ENCODE assay signal across 16 cellular contexts in the genomic region with DNA sequence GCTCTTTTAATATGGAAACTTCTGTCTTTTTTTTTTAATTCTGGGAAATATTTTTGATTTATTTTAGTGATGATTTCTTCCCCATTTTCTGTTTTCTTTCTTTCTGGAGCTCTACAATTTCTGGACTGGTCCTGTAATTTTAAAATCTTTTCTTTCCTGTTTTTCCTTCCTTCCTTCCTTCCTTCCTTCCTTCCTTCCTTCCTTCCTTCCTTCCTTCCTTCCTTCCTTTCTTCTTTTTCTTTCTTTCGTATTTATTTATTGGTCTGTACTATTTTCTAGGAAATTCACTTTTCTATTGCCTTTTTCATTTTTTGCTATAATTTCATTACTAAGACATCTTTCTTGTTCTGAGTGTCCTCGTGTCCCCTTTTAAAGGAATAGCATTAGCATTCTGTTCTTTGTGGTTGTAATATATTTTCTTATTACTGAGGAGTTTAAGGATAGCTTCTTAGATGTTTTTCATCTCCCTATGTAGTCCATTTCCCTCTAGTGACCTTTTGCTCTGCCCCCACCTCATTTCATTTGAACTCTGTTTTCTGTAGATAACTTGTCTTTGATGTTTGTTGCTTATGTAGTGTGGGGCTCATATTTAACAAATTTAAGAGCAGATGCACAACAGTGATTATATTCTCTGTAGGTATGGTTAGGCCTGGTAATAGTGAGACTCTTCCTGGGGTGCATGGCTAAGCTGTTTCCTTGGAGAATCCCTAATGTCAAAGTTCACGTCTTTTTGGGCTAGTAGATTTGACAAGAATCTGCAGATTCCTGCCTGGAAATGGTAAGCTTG. TPM values are rescaled to one million over a fixed set of nuclear protein-coding genes. Genes with fewer than 3 reads are reported as not detected.
DNase-seq lines count a peak whose midpoint lies in the region; ATAC-seq and TF ChIP-seq lines count a peak whose summit lies in the region.
"Had no signal": no experiment of that assay in that cellular context is flagged by ENCODE, and none has a peak within 500 bp of the region (broad histone marks: within the 10 kb centered on the region; RNA-seq: fewer than 3 reads in every experiment).

No MANE protein-coding gene starts in this region.

- no peaks in the 10 kb centered on the region for H3K27me3 Mint-ChIP-seq in H9 (ENCODE audit: low read depth)
- H3K27me3 Mint-ChIP-seq in effector memory CD8-positive, alpha-beta T cell = no peaks in the 10 kb centered on the region
- no peaks in the 10 kb centered on the region for H3K27me3 Mint-ChIP-seq in neural progenitor cell (ENCODE audit: insufficient read depth, low read depth)
- H3K27me3 Mint-ChIP-seq in progenitor cell of endocrine pancreas = no peaks in the 10 kb centered on the region

- H3K9me3 Mint-ChIP-seq in H9 (no peaks in the 10 kb centered on the region; a peak in 1 of 5 replicates), neural progenitor cell (no peaks in the 10 kb centered on the region), progenitor cell of endocrine pancreas (ENCODE audit: low read depth) (no peaks in the 10 kb centered on the region)
- H3K9me3 Mint-ChIP-seq in effector memory CD8-positive, alpha-beta T cell = no peaks in the 10 kb centered on the region
- H3K9me3 Mint-ChIP-seq: CD14-positive monocyte had no signal

- no peak overlapping the region for H2BK20ac ChIP-seq in H9 (ENCODE audit: low read depth, low read length, poor library complexity, severe bottlenecking)

- no peak overlapping the region for H3K56ac ChIP-seq in H9 (ENCODE audit: insufficient read length, low read depth, low read length)

- H4K8ac ChIP-seq in H9 (replicated peaks; ENCODE audit: insufficient read length, low read depth, low read length) = no peak overlapping the region

- H2AFZ ChIP-seq in H9 (ENCODE audit: low read length) = no peak overlapping the region
- no peak overlapping the region for H2AFZ ChIP-seq in neural progenitor cell (replicated peaks)

- no peak overlapping the region for H3K23ac ChIP-seq in H9 (ENCODE audit: insufficient read length, low read depth, low read length)

- no peak overlapping the region for H3T11ph ChIP-seq in H9 (ENCODE audit: low read length)

- no peaks in the 10 kb centered on the region for H3K4me1 ChIP-seq in H9 (ENCODE audit: insufficient read depth, low read length)
- no peaks in the 10 kb centered on the region for H3K4me1 ChIP-seq in neural progenitor cell
- no peaks in the 10 kb centered on the region for H3K4me1 ChIP-seq in mucosa of descending colon (ENCODE audit: low read depth)

- no peaks in the 10 kb centered on the region for H3K23me2 ChIP-seq in H9 (ENCODE audit: insufficient read length, low read depth, low read length, poor library complexity, severe bottlenecking)

- no peaks in the 10 kb centered on the region for H3F3A ChIP-seq in neural progenitor cell (ENCODE audit: low read depth)

- H3K9me3 ChIP-seq in H9 (ENCODE audit: control insufficient read depth, low read depth, low read length) (no peaks in the 10 kb centered on the region), neural progenitor cell (ENCODE audit: low read depth) (no peaks in the 10 kb centered on the region), mucosa of descending colon (no peaks in the 10 kb centered on the region)
- H3K9me3 ChIP-seq: HAP-1 had no signal

- WGBS in H9 (ENCODE audit: extremely low coverage, insufficient read length, low lambda C conversion rate) = no CpG with 5 or more reads among the region's 3 CpGs

- H3K27me3 ChIP-seq in H9 (ENCODE audit: insufficient read depth, low read length) (no peaks in the 10 kb centered on the region), neural progenitor cell (no peaks in the 10 kb centered on the region)

- no peaks in the 10 kb centered on the region for H3K79me1 ChIP-seq in H9 (ENCODE audit: insufficient read depth, low read depth, low read length, poor library complexity, severe bottlenecking)

- DNase-seq in H9 = no peak
- peak; percentile 14 for DNase-seq in OCI-M1 (lab: John Stamatoyannopoulos, UW)
- no peak for DNase-seq in effector memory CD8-positive, alpha-beta T cell
- DNase-seq in neural progenitor cell (ENCODE audit: low spot score) = no peak
- no peak for DNase-seq in NCI-H1417 (lab: John Stamatoyannopoulos, UW)
- DNase-seq in progenitor cell of endocrine pancreas (ENCODE audit: low spot score, unreplicated experiment) = no peak
- DNase-seq in mucosa of descending colon = no peak
- no peak for DNase-seq in ACHN
- DNase-seq: DMS79 treated with DMSO at 0.1 percent for 48 hours, NCI-H1092 treated with DMSO at 0.1 percent for 48 hours, NCI-H1694 treated with DMSO at 0.1 percent for 48 hours, NCI-H748 treated with DMSO at 0.1 percent for 48 hours, SHP77 treated with DMSO at 0.1 percent for 48 hours had no signal

- no peak overlapping the region for H3K9ac ChIP-seq in H9 (ENCODE audit: extremely low read depth, insufficient read length, low read length)
- no peak overlapping the region for H3K9ac ChIP-seq in neural progenitor cell

- H4K5ac ChIP-seq in H9 (ENCODE audit: insufficient read length, low read depth, low read length) = no peak overlapping the region

- no peak overlapping the region for H3K18ac ChIP-seq in H9 (ENCODE audit: insufficient read length, low read depth, low read length)

- no peak overlapping the region for H3K4me2 ChIP-seq in H9 (ENCODE audit: insufficient read depth, insufficient read length, low read length)
- H3K4me2 ChIP-seq in neural progenitor cell = no peak overlapping the region

- TF ChIP-seq CTCF in H9 (conservative IDR thresholded peaks at IDR 0.05) = no peak
- no peak for TF ChIP-seq CTCF in neural progenitor cell (IDR thresholded peaks at IDR 0.05)
- no peak for TF ChIP-seq CTCF in progenitor cell of endocrine pancreas (IDR thresholded peaks at IDR 0.05; ENCODE audit: unreplicated experiment)
- no peak for TF ChIP-seq CTCF in mucosa of descending colon (IDR thresholded peaks at IDR 0.05)

- H4K91ac ChIP-seq in H9 (ENCODE audit: insufficient read length, low read depth, low read length) = no peak overlapping the region

- intact Hi-C loops in mucosa of descending colon (cut with DNase I, micrococcal nuclease) = no loop called here

- H3K4me1 Mint-ChIP-seq in H9 (peaks cover 9% of the 10 kb centered on the region in 2 experiments), neural progenitor cell (peaks cover 19% of the 10 kb centered on the region), progenitor cell of endocrine pancreas (ENCODE audit: low read depth) (peaks cover 2% of the 10 kb centered on the region)
- H3K4me1 Mint-ChIP-seq in effector memory CD8-positive, alpha-beta T cell (ENCODE audit: low read depth in 2 of 2) = peaks cover 11 to 20% of the 10 kb centered on the region in 2 donors

- H3K79me2 ChIP-seq in H9 (ENCODE audit: insufficient read depth, low read length) = no peaks in the 10 kb centered on the region; the same call in 1 of the 2 replicates
- peaks cover 12% of the 10 kb centered on the region for H3K79me2 ChIP-seq in neural progenitor cell (ENCODE audit: low read depth)

- H2BK15ac ChIP-seq in H9 (ENCODE audit: low read depth, low read length) = no peak overlapping the region

- no peak overlapping the region for H3K14ac ChIP-seq in H9 (ENCODE audit: insufficient read depth, low read length)

- H3K36me3 ChIP-seq in neural progenitor cell (peaks cover 4% of the 10 kb centered on the region), mucosa of descending colon (ENCODE audit: low read depth) (no peaks in the 10 kb centered on the region)

- no peak overlapping the region for H2BK12ac ChIP-seq in H9 (ENCODE audit: insufficient read length, low read depth, low read length)

- in situ Hi-C loops in ACHN (cut with HindIII; ENCODE audit: low pct_ligation_motif_present, low pct_unique_long_range_greater_than_20kb, low sequenced_read_pairs) = no loop called here

- no peak overlapping the region for H3K4me3 Mint-ChIP-seq in H9
- H3K4me3 Mint-ChIP-seq in effector memory CD8-positive, alpha-beta T cell = no peak overlapping the region
- no peak overlapping the region for H3K4me3 Mint-ChIP-seq in neural progenitor cell
- H3K4me3 Mint-ChIP-seq in progenitor cell of endocrine pancreas (ENCODE audit: low read depth) = no peak overlapping the region
- H3K4me3 Mint-ChIP-seq: CD14-positive monocyte had no signal

- H2AK5ac ChIP-seq in H9 (ENCODE audit: insufficient read length, low read length) = no peak overlapping the region

- H3K4me3 ChIP-seq in neural progenitor cell (no peak overlapping the region), mucosa of descending colon (no peak overlapping the region)
- H3K4me3 ChIP-seq: HAP-1 had no signal

- no peak overlapping the region for H2BK5ac ChIP-seq in H9 (ENCODE audit: insufficient read length, low read length)

- H3K27ac Mint-ChIP-seq in H9 = peak overlapping the region in 2 of 3 experiments; percentile 21 to 50; a peak in 4 of 7 replicates
- H3K27ac Mint-ChIP-seq in effector memory CD8-positive, alpha-beta T cell = peak overlapping the region; percentile 27 to 52
- peak overlapping the region; percentile 40 for H3K27ac Mint-ChIP-seq in neural progenitor cell
- H3K27ac Mint-ChIP-seq in progenitor cell of endocrine pancreas = no peak overlapping the region

- H4K20me1 ChIP-seq in H9 (ENCODE audit: control insufficient read depth, insufficient read depth, insufficient read length) = no peaks in the 10 kb centered on the region
- no peaks in the 10 kb centered on the region for H4K20me1 ChIP-seq in neural progenitor cell (ENCODE audit: low read depth)

- ATAC-seq in effector memory CD8-positive, alpha-beta T cell (replicated peaks) = no peak
- no peak for ATAC-seq in mucosa of descending colon
- ATAC-seq: SK-N-SH treated with all-trans-retinoic acid at 6 μM for 48 hours had no signal

- no peak overlapping the region for H2BK120ac ChIP-seq in H9 (ENCODE audit: low read depth, low read length, poor library complexity, severe bottlenecking)

- H3K4ac ChIP-seq in H9 (ENCODE audit: low read depth, low read length) = no peak overlapping the region

- H3K27ac ChIP-seq in H9 (ENCODE audit: insufficient read length, low read depth, low read length) (no peak overlapping the region), neural progenitor cell (no peak overlapping the region)

- H3K36me3 Mint-ChIP-seq in H9 (ENCODE audit: insufficient read depth in 1 of 3, low read depth in 3 of 3) (peaks cover 6 to 24% (median 16%) of the 10 kb centered on the region in 3 experiments; a peak in 6 of 7 replicates), neural progenitor cell (peaks cover 22% of the 10 kb centered on the region), progenitor cell of endocrine pancreas (ENCODE audit: insufficient read depth) (peaks cover 16% of the 10 kb centered on the region)
- H3K36me3 Mint-ChIP-seq in effector memory CD8-positive, alpha-beta T cell (ENCODE audit: insufficient read depth) = peaks cover 79% of the 10 kb centered on the region

RNA-seq across cellular contexts. Expression of a gene that starts 38.0 kb away (rescaled TPM):
- total RNA-seq in H9 (2021) = 39.7 and 44.4 TPM in 2 replicates
- total RNA-seq in neural progenitor cell (ENCODE audit: low replicate concordance) = 27.8 and 39.4 TPM in 2 replicates
- total RNA-seq in progenitor cell of endocrine pancreas = 29.1 and 33.2 TPM in 2 replicates
- total RNA-seq in mucosa of descending colon = 10 to 100 TPM; 29.8 to 47.7 (median 30.0) TPM
